12 cellular contexts compared by ENCODE assay signal in the genomic region with DNA sequence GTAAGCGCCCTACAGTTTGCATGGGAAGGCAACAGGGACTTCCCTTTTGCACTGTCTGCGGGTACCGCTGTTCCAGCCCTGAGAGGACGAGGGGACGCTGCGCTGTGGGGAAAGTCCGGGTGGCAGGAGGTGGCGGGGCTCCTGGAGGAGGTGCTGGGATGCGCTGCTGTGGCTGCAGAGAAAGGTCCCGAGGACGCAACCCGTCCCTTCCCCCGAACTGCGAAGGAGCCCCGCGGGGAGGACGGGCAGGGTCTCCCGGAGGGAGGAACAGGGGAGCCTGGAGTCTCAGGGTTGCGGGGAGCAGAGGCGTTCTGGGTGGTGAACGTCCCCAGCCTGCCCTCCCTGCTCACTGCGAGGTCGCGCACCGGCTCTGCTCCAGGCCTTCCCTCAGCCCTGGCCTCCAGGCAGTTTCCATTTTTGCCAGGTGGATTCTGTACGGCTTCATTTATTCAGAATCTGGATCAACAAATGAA.
DNase-seq lines count a peak whose midpoint lies in the region; ATAC-seq and TF ChIP-seq lines count a peak whose summit lies in the region.
"Had no signal": no experiment of that assay in that cellular context is flagged by ENCODE, and none has a peak within 500 bp of the region (broad histone marks: within the 10 kb centered on the region; RNA-seq: fewer than 3 reads in every experiment).

No MANE protein-coding gene starts in this region.

- H3K9me3 Mint-ChIP-seq in mesothelial cell of epicardium = no peaks in the 10 kb centered on the region
- H3K9me3 Mint-ChIP-seq: brain had no signal

- no peaks in the 10 kb centered on the region for H3K9me3 ChIP-seq in upper lobe of left lung

- 23 to 25% methylated on average over 8 to 26 of the region's 26 CpGs for WGBS in upper lobe of left lung, 2 donors

- no peak for TF ChIP-seq EP300 in upper lobe of left lung (IDR thresholded peaks at IDR 0.05)

- no peak overlapping the region for H3K27ac ChIP-seq in foreskin keratinocyte
- peak overlapping the region; percentile 73 to 86 (median 82) for H3K27ac ChIP-seq in upper lobe of left lung

- H3K36me3 Mint-ChIP-seq in mesothelial cell of epicardium = no peaks in the 10 kb centered on the region
- H3K36me3 Mint-ChIP-seq: brain had no signal

- peak overlapping the region in 3 of 4 donors; percentile 14 to 40 (median 26) for H3K4me3 ChIP-seq in upper lobe of left lung

- TF ChIP-seq CTCF in foreskin keratinocyte (conservative IDR thresholded peaks at IDR 0.05) = no peak
- no peak for TF ChIP-seq CTCF in mesothelial cell of epicardium (IDR thresholded peaks at IDR 0.05; ENCODE audit: unreplicated experiment)
- no peak for TF ChIP-seq CTCF in upper lobe of left lung (IDR thresholded peaks at IDR 0.05)

- peak; percentile 41 for ATAC-seq in foreskin keratinocyte
- ATAC-seq in upper lobe of left lung (ENCODE audit: low FRiP score in 2 of 2) = peak; percentile 58 to 62

- TF ChIP-seq POLR2A in upper lobe of left lung (IDR thresholded peaks at IDR 0.05) = no peak

- H3K4me1 ChIP-seq in foreskin keratinocyte (no peaks in the 10 kb centered on the region), upper lobe of left lung (peaks cover 7 to 14% (median 8%) of the 10 kb centered on the region in 4 donors)

- DNase-seq in RPMI7951 (ENCODE audit: low read depth) (peak; percentile 32), foreskin keratinocyte (no peak), mesothelial cell of epicardium (ENCODE audit: low spot score in 2 of 2, unreplicated experiment in 2 of 2) (no peak), upper lobe of left lung (peak in 1 of 2 donors; percentile 82), AG20443 (ENCODE audit: low spot score) (no peak), NCI-H748 (lab: John Stamatoyannopoulos, UW; ENCODE audit: unreplicated experiment) (no peak), SKM-1 (lab: John Stamatoyannopoulos, UW; ENCODE audit: unreplicated experiment) (no peak)
- DNase-seq: DMS153; GOT3; stimulated activated CD4-positive, alpha-beta T cell treated with anti-CD3 and anti-CD28 coated beads, Interleukin-4, amount 100 ng/mL, for 24 hours; T-helper 1 cell had no signal

- no peaks in the 10 kb centered on the region for H3K27me3 Mint-ChIP-seq in mesothelial cell of epicardium (ENCODE audit: low read depth)
- H3K27me3 Mint-ChIP-seq: brain had no signal

- peaks cover 24% of the 10 kb centered on the region for H3K4me1 Mint-ChIP-seq in mesothelial cell of epicardium

- H3K4me3 Mint-ChIP-seq in mesothelial cell of epicardium = peak overlapping the region; percentile 53
- H3K4me3 Mint-ChIP-seq: brain had no signal

- H3K36me3 ChIP-seq in upper lobe of left lung = no peaks in the 10 kb centered on the region

- peaks cover 29% of the 10 kb centered on the region for H3K27me3 ChIP-seq in foreskin keratinocyte
- no peaks in the 10 kb centered on the region for H3K27me3 ChIP-seq in upper lobe of left lung

- no peak overlapping the region for H3K27ac Mint-ChIP-seq in mesothelial cell of epicardium
- H3K27ac Mint-ChIP-seq: brain had no signal
